In genomic region chr7:48909887-48910286, GRCh38 we compare ENCODE assay signal across 3 cellular contexts. TPM values are rescaled to one million over a fixed set of nuclear protein-coding genes. Genes with fewer than 3 reads are reported as not detected.
"Had no signal": no experiment of that assay in that cellular context is flagged by ENCODE, and none has a peak within 500 bp of the region (broad histone marks: within the 10 kb centered on the region; RNA-seq: fewer than 3 reads in every experiment).

No MANE protein-coding gene starts in this region.

RNA-seq across cellular contexts. Expression of gene CDC14C, which starts 14.5 kb away (rescaled TPM):
- total RNA-seq: LHCN-M2, MCF 10A, NCI-H460 had no signal
